8 cellular contexts compared by ENCODE assay signal in the genomic region with DNA sequence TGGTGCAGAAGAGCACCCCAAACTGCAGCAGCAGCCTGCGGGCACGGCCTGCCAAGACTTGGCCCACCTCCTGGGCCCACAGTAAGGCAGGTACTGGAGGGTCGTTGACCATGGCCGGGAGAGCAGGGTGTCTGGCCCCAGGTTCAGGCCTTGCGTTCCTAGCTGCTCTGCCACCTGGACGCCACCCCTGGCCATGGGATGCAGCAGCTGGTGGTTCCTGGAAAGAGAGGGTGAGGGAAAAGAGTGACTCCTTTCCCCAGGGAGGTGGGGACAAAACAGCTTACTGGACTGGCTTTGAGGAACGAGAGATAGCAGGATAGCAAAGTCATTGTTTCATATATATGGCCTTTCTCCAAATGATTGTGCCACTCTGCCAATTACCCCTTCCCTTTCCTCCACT. TPM values are rescaled to one million over a fixed set of nuclear protein-coding genes. Genes with fewer than 3 reads are reported as not detected.
DNase-seq lines count a peak whose midpoint lies in the region; ATAC-seq and TF ChIP-seq lines count a peak whose summit lies in the region.

No MANE protein-coding gene starts in this region.

- TF ChIP-seq CTCF in DND-41 (IDR thresholded peaks at IDR 0.05; ENCODE audit: borderline replicate concordance, extremely low read depth, low read length, poor library complexity, severe bottlenecking) (no peak), GM10248 (IDR thresholded peaks at IDR 0.05; ENCODE audit: control extremely low read depth, extremely low read depth, low read depth, missing control alignments) (no peak), lower leg skin (IDR thresholded peaks at IDR 0.05) (no peak)

- CTCF ChIA-PET in GM10248 (lab: Yijun Ruan, JAX): interaction anchor here (0.8 to 9.1 kb wide), 10 partner anchors 11 to 242 kb away, joined by 3 to 79 read pairs (median 4); a partner anchor contains a TSS

- 37 to 53% methylated on average over 7 of the region's 7 CpGs for whole genome bisulfite sequencing in lower leg skin, 2 donors

- H3K9me3 ChIP-seq in DND-41 (ENCODE audit: insufficient read depth, low read length, severe bottlenecking): no peaks in the 10 kb centered on the region
- no peaks in the 10 kb centered on the region for H3K9me3 ChIP-seq in mucosa of rectum (ENCODE audit: control insufficient read depth in 2 of 2, low read length in 2 of 2)

- H3K27me3 ChIP-seq in DND-41 (ENCODE audit: insufficient read depth, low read length, poor library complexity) (no peaks in the 10 kb centered on the region), mucosa of rectum (ENCODE audit: control insufficient read depth in 2 of 2, insufficient read depth in 2 of 2, low read length in 2 of 2) (no peaks in the 10 kb centered on the region)

- H3K4me2 ChIP-seq in DND-41 (ENCODE audit: insufficient read depth, low read length): peak overlapping the region; percentile 97

- DNase-seq in DND-41 (no peak), NCI-H2196 treated with DMSO at 0.1 percent for 48 hours (lab: John Stamatoyannopoulos, UW; ENCODE audit: unreplicated experiment) (peak; percentile 33), GM10248 (ENCODE audit: extremely low spot score) (no peak), lower leg skin (ENCODE audit: low spot score in 2 of 2) (no peak), SK-N-DZ (ENCODE audit: low spot score) (no peak)
- no peak for DNase-seq in central memory CD8-positive, alpha-beta T cell (ENCODE audit: low spot score in 2 of 2)
- DNase-seq in activated effector memory CD4-positive, alpha-beta T cell treated with anti-CD3 and anti-CD28 coated beads, Interleukin-2, amount 50 U/mL, for 16 hours: no peak

- H3K4me1 ChIP-seq in DND-41 (ENCODE audit: insufficient read depth, low read length): peaks cover 49% of the 10 kb centered on the region
- H3K4me1 ChIP-seq in mucosa of rectum (ENCODE audit: control insufficient read depth in 2 of 2, insufficient read depth in 2 of 2, low read length in 2 of 2): peaks cover 35 to 36% of the 10 kb centered on the region in 2 donors

- peaks cover 17% of the 10 kb centered on the region for H3K36me3 Mint-ChIP-seq in central memory CD8-positive, alpha-beta T cell (ENCODE audit: insufficient read depth)

- H3K27ac Mint-ChIP-seq in central memory CD8-positive, alpha-beta T cell (ENCODE audit: low read depth): peak overlapping the region; percentile 91

- ATAC-seq in DND-41 (ENCODE audit: insufficient read depth, low read depth): no peak
- ATAC-seq in central memory CD8-positive, alpha-beta T cell (replicated peaks; ENCODE audit: extremely low read depth, poor library complexity, severe bottlenecking): no peak

- no peaks in the 10 kb centered on the region for H3K27me3 Mint-ChIP-seq in central memory CD8-positive, alpha-beta T cell

- peaks cover 13% of the 10 kb centered on the region for H3K36me3 ChIP-seq in DND-41 (ENCODE audit: insufficient read depth, low read length)
- H3K36me3 ChIP-seq in mucosa of rectum (ENCODE audit: control insufficient read depth in 2 of 2, insufficient read depth in 2 of 2, low read length in 2 of 2): peaks cover 0 to 4% of the 10 kb centered on the region in 2 donors

- H4K20me1 ChIP-seq in DND-41 (ENCODE audit: insufficient read depth, low read length): no peaks in the 10 kb centered on the region

- no peaks in the 10 kb centered on the region for H3K9me3 Mint-ChIP-seq in central memory CD8-positive, alpha-beta T cell

- peaks cover 22% of the 10 kb centered on the region for H3K79me2 ChIP-seq in DND-41 (ENCODE audit: insufficient read depth, low read length)

- peak overlapping the region; percentile 83 for H3K9ac ChIP-seq in DND-41 (ENCODE audit: low read depth, low read length)
- peak overlapping the region; percentile 69 to 73 for H3K9ac ChIP-seq in mucosa of rectum (ENCODE audit: low read depth in 1 of 2, low read length in 2 of 2)

- POLR2A ChIA-PET in GM10248 (lab: Yijun Ruan, JAX): interaction anchor here (0.5 to 1.9 kb wide), 5 partner anchors 40 to 131 kb away, joined by 3 to 17 read pairs (median 4); a partner anchor contains a TSS

- H3K27ac ChIP-seq in DND-41 (ENCODE audit: low read length) (peak overlapping the region; percentile 96), mucosa of rectum (ENCODE audit: low read depth in 2 of 2, low read length in 2 of 2) (peak overlapping the region; percentile 75 to 77)

- H2AFZ ChIP-seq in DND-41 (ENCODE audit: low read depth, low read length): peak overlapping the region; percentile 94

- peak overlapping the region; percentile 88 for H3K4me3 Mint-ChIP-seq in central memory CD8-positive, alpha-beta T cell

- intact Hi-C loops in lower leg skin (cut with DNase I; ENCODE audit: low total_unique reads): loop anchor here (10.0 kb wide), 1 partner anchor 321 kb away; no protein-coding TSS in a partner anchor

- H3K4me3 ChIP-seq in DND-41 (ENCODE audit: low read depth in 1 of 2, low read length in 2 of 2) (peak overlapping the region; percentile 44 to 88), mucosa of rectum (ENCODE audit: low read length in 2 of 2) (peak overlapping the region; percentile 80), lower leg skin (ENCODE audit: low read depth, poor library complexity, severe bottlenecking) (no peak overlapping the region)

- TF ChIP-seq POLR2A in lower leg skin (IDR thresholded peaks at IDR 0.05): no peak

- H3K4me1 Mint-ChIP-seq in central memory CD8-positive, alpha-beta T cell: peaks cover 45% of the 10 kb centered on the region

RNA-seq across cellular contexts. Expression of a gene that starts 1.8 kb away (rescaled TPM):
- 10 to 100 TPM; 25.4 to 68.2 (median 45.1) TPM for total RNA-seq in lower leg skin
- polyA plus RNA-seq in SK-N-DZ (2014; cell fraction: cytosol; rRNA removed): 164 and 171 TPM in 2 replicates
- polyA plus RNA-seq in SK-N-DZ (2014; cell fraction: nucleus; rRNA removed): 168 and 227 TPM in 2 replicates

RNA-seq across cellular contexts. Expression of a gene that starts 2.1 kb away (rescaled TPM):
- total RNA-seq in lower leg skin: not detected
- polyA plus RNA-seq in SK-N-DZ (2014; cell fraction: cytosol; rRNA removed): 30.5 and 31.9 TPM in 2 replicates
- polyA plus RNA-seq in SK-N-DZ (2014; cell fraction: nucleus; rRNA removed): 7.3 and 9.6 TPM in 2 replicates

RNA-seq across cellular contexts. Expression of a gene that starts 16.1 kb away (rescaled TPM):
- 10 to 100 TPM in 2 of 4 donors, 1 to 10 TPM in 2; 7.3 to 11.6 (median 9.9) TPM for total RNA-seq in lower leg skin
- polyA plus RNA-seq in SK-N-DZ (2014; cell fraction: cytosol; rRNA removed): 0.03 TPM in 1 of 2 replicates, not detected in the other
- 0.70 and 1.8 TPM in 2 replicates for polyA plus RNA-seq in SK-N-DZ (2014; cell fraction: nucleus; rRNA removed)

RNA-seq across cellular contexts. Expression of a gene that starts 21.9 kb away (rescaled TPM):
- 10 to 100 TPM; 19.9 to 30.8 (median 24.3) TPM for total RNA-seq in lower leg skin
- 13.7 and 19.1 TPM in 2 replicates for polyA plus RNA-seq in SK-N-DZ (2014; cell fraction: cytosol; rRNA removed)
- 7.2 and 24.5 TPM in 2 replicates for polyA plus RNA-seq in SK-N-DZ (2014; cell fraction: nucleus; rRNA removed)

RNA-seq across cellular contexts. Expression of a gene that starts 22.9 kb away (rescaled TPM):
- total RNA-seq in lower leg skin: 10 to 100 TPM; 23.7 to 44.7 (median 33.9) TPM
- polyA plus RNA-seq in SK-N-DZ (2014; cell fraction: cytosol; rRNA removed): 31.3 and 85.2 TPM in 2 replicates
- 18.3 and 28.7 TPM in 2 replicates for polyA plus RNA-seq in SK-N-DZ (2014; cell fraction: nucleus; rRNA removed)
